ENCODE assay signal across 16 cellular contexts in the genomic region with DNA sequence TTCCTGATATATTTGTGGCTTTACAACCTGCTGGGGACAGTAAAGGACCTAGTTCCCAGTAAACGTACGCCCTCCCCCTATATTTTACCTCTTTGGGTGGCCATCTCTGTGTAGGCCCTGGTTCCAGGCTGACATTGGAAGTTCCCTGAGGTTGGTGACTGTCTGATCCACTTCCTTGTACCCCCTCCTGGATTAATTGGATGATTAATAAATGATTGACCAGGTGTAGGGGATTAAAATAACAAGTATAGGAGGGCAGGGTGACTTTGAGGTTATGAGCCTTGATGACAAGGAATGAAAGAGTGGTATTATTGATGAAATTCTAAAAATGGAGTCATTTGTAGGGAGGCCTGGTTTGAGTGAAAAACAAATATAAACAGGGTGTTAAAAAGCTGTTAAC. TPM values are rescaled to one million over a fixed set of nuclear protein-coding genes. Genes with fewer than 3 reads are reported as not detected.
DNase-seq lines count a peak whose midpoint lies in the region; ATAC-seq and TF ChIP-seq lines count a peak whose summit lies in the region.
"Had no signal": no experiment of that assay in that cellular context is flagged by ENCODE, and none has a peak within 500 bp of the region (broad histone marks: within the 10 kb centered on the region; RNA-seq: fewer than 3 reads in every experiment).

No MANE protein-coding gene starts in this region.

- intact Hi-C loops in activated naive CD4-positive, alpha-beta T cell treated with anti-CD3 and anti-CD28 coated beads for 36 hours (cut with micrococcal nuclease), result no loop called here

- no peak for ATAC-seq in T-helper 17 cell
- no peak for ATAC-seq in stimulated activated memory B cell treated with anti-CD40 and anti-IgM and Interleukin-4, amounts not matched to agents 10 μg/mL and 1 μg/mL and 100 μg/mL, for 72 hours
- no peak for ATAC-seq in GM23338

- H3K27me3 Mint-ChIP-seq in activated naive CD4-positive, alpha-beta T cell treated with anti-CD3 and anti-CD28 coated beads for 36 hours (ENCODE audit: low read depth), result no peaks in the 10 kb centered on the region
- H3K27me3 Mint-ChIP-seq in T-helper 17 cell (no peaks in the 10 kb centered on the region), glutamatergic neuron (ENCODE audit: unreplicated experiment) (peaks cover 3% of the 10 kb centered on the region), GM23338 (ENCODE audit: insufficient read depth, low read depth, poor library complexity) (no peaks in the 10 kb centered on the region)
- no peaks in the 10 kb centered on the region for H3K27me3 Mint-ChIP-seq in stimulated activated memory B cell treated with anti-CD40 and anti-IgM and Interleukin-4, amounts not matched to agents 10 μg/mL and 1 μg/mL and 100 μg/mL, for 72 hours

- H3K4me3 Mint-ChIP-seq in activated naive CD4-positive, alpha-beta T cell treated with anti-CD3 and anti-CD28 coated beads for 36 hours, result no peak overlapping the region
- H3K4me3 Mint-ChIP-seq in T-helper 17 cell (peak overlapping the region; percentile 72), glutamatergic neuron (ENCODE audit: unreplicated experiment) (no peak overlapping the region), GM23338 (no peak overlapping the region)
- peak overlapping the region; percentile 10 for H3K4me3 Mint-ChIP-seq in stimulated activated memory B cell treated with anti-CD40 and anti-IgM and Interleukin-4, amounts not matched to agents 10 μg/mL and 1 μg/mL and 100 μg/mL, for 72 hours
- H3K4me3 Mint-ChIP-seq: neural progenitor cell had no signal

- no peaks in the 10 kb centered on the region for H3K9me3 ChIP-seq in T-helper 17 cell (ENCODE audit: control insufficient read depth, low read length, poor library complexity, severe bottlenecking)

- H3K4me1 ChIP-seq in GM23338 (ENCODE audit: insufficient read depth), result no peaks in the 10 kb centered on the region

- H2AFZ ChIP-seq in GM23338, result no peak overlapping the region
- H2AFZ ChIP-seq: neural progenitor cell had no signal

- peaks cover 95% of the 10 kb centered on the region for H3K4me1 Mint-ChIP-seq in activated naive CD4-positive, alpha-beta T cell treated with anti-CD3 and anti-CD28 coated beads for 36 hours (ENCODE audit: low read depth)
- H3K4me1 Mint-ChIP-seq in T-helper 17 cell (peaks cover 76% of the 10 kb centered on the region), glutamatergic neuron (ENCODE audit: low read depth, unreplicated experiment) (peaks cover 67% of the 10 kb centered on the region), GM23338 (peaks cover 11% of the 10 kb centered on the region)
- H3K4me1 Mint-ChIP-seq in stimulated activated memory B cell treated with anti-CD40 and anti-IgM and Interleukin-4, amounts not matched to agents 10 μg/mL and 1 μg/mL and 100 μg/mL, for 72 hours, result peaks cover 95% of the 10 kb centered on the region

- no peak for TF ChIP-seq CTCF in glutamatergic neuron (IDR thresholded peaks at IDR 0.05; ENCODE audit: partially characterized antibody, unreplicated experiment)
- no peak for TF ChIP-seq CTCF in GM23338 (conservative IDR thresholded peaks at IDR 0.05; ENCODE audit: low read depth in 2 of 2)

- H3K4me3 ChIP-seq in GM23338, result no peak overlapping the region
- H3K4me3 ChIP-seq: neural progenitor cell had no signal

- no peaks in the 10 kb centered on the region for H3K36me3 ChIP-seq in GM23338 (ENCODE audit: insufficient read depth)
- H3K36me3 ChIP-seq: neural progenitor cell had no signal

- peaks cover 17% of the 10 kb centered on the region for H3K36me3 Mint-ChIP-seq in activated naive CD4-positive, alpha-beta T cell treated with anti-CD3 and anti-CD28 coated beads for 36 hours (ENCODE audit: low read depth)
- no peaks in the 10 kb centered on the region for H3K36me3 Mint-ChIP-seq in T-helper 17 cell (ENCODE audit: low read depth)
- H3K36me3 Mint-ChIP-seq in glutamatergic neuron (ENCODE audit: unreplicated experiment), result no peaks in the 10 kb centered on the region
- H3K36me3 Mint-ChIP-seq in stimulated activated memory B cell treated with anti-CD40 and anti-IgM and Interleukin-4, amounts not matched to agents 10 μg/mL and 1 μg/mL and 100 μg/mL, for 72 hours, result peaks cover 19% of the 10 kb centered on the region
- H3K36me3 Mint-ChIP-seq in GM23338 (ENCODE audit: low read depth), result no peaks in the 10 kb centered on the region

- H3F3A ChIP-seq in GM23338 (replicated peaks; ENCODE audit: low read depth), result no peaks in the 10 kb centered on the region

- H3K27ac ChIP-seq in GM23338 (ENCODE audit: low read depth), result no peak overlapping the region
- H3K27ac ChIP-seq: neural progenitor cell had no signal

- H3K9me3 Mint-ChIP-seq in activated naive CD4-positive, alpha-beta T cell treated with anti-CD3 and anti-CD28 coated beads for 36 hours, result no peaks in the 10 kb centered on the region
- H3K9me3 Mint-ChIP-seq in glutamatergic neuron (ENCODE audit: unreplicated experiment) (no peaks in the 10 kb centered on the region), GM23338 (no peaks in the 10 kb centered on the region)
- no peaks in the 10 kb centered on the region for H3K9me3 Mint-ChIP-seq in stimulated activated memory B cell treated with anti-CD40 and anti-IgM and Interleukin-4, amounts not matched to agents 10 μg/mL and 1 μg/mL and 100 μg/mL, for 72 hours
- H3K9me3 Mint-ChIP-seq: neural progenitor cell had no signal

- H3K4me2 ChIP-seq in GM23338, result no peak overlapping the region
- H3K4me2 ChIP-seq: neural progenitor cell had no signal

- DNase-seq in activated naive CD4-positive, alpha-beta T cell treated with anti-CD3 and anti-CD28 coated beads for 36 hours, result no peak
- no peak for DNase-seq in activated naive CD4-positive, alpha-beta T cell treated with Interleukin-2 at 50 U/mL for 16 hours
- DNase-seq in T-helper 17 cell (no peak), glutamatergic neuron (no peak), GM23338 (ENCODE audit: low spot score) (no peak), DMS153 treated with DMSO at 0.1 percent for 48 hours (lab: John Stamatoyannopoulos, UW; ENCODE audit: unreplicated experiment) (no peak), NCI-H2227 (lab: John Stamatoyannopoulos, UW; ENCODE audit: unreplicated experiment) (no peak)
- DNase-seq: activated effector memory CD4-positive, alpha-beta T cell treated with Interleukin-2 at 50 U/mL for 16 hours; DMS 273 treated with DMSO at 0.1 percent for 48 hours; foreskin fibroblast; NCI-H2081; NCI-H526 treated with DMSO at 0.1 percent for 48 hours; stimulated activated CD4-positive, alpha-beta T cell treated with anti-CD3 and anti-CD28 coated beads, Interleukin-4, amount 100 ng/mL, for 1 hour had no signal

- CTCF ChIA-PET in activated naive CD4-positive, alpha-beta T cell treated with anti-CD3 and anti-CD28 coated beads for 36 hours (lab: Charles Lee), result no interaction called here

- no peaks in the 10 kb centered on the region for H3K9me2 ChIP-seq in GM23338 (ENCODE audit: insufficient read depth)

- peak overlapping the region; percentile 91 for H3K27ac Mint-ChIP-seq in activated naive CD4-positive, alpha-beta T cell treated with anti-CD3 and anti-CD28 coated beads for 36 hours
- H3K27ac Mint-ChIP-seq in T-helper 17 cell (peak overlapping the region; percentile 100), glutamatergic neuron (ENCODE audit: unreplicated experiment) (peak overlapping the region; percentile 77), GM23338 (no peak overlapping the region)
- H3K27ac Mint-ChIP-seq in stimulated activated memory B cell treated with anti-CD40 and anti-IgM and Interleukin-4, amounts not matched to agents 10 μg/mL and 1 μg/mL and 100 μg/mL, for 72 hours, result peak overlapping the region; percentile 93
- H3K27ac Mint-ChIP-seq: neural progenitor cell had no signal

- H3K27me3 ChIP-seq in GM23338 (ENCODE audit: insufficient read depth), result no peaks in the 10 kb centered on the region
- H3K27me3 ChIP-seq: neural progenitor cell had no signal

- no peaks in the 10 kb centered on the region for H3K79me2 ChIP-seq in GM23338 (replicated peaks; ENCODE audit: insufficient read depth)

- H4K20me1 ChIP-seq in GM23338 (replicated peaks; ENCODE audit: insufficient read depth), result no peaks in the 10 kb centered on the region; the same call in 1 of the 2 replicates

TF ChIP-seq in GM23338, 12 proteins besides CTCF, POLR2A, EP300 and RAD21:
- TF ChIP-seq JUNB (IDR thresholded peaks at IDR 0.05; ENCODE audit: unreplicated experiment) (no peak), ZNF331 (CRISPR knock-in tag; IDR thresholded peaks at IDR 0.05; ENCODE audit: low read depth) (no peak)

RNA-seq across cellular contexts. Expression of gene SUSD6, which starts 9.6 kb away (rescaled TPM):
- 10 to 100 TPM; 66.6 to 69.7 TPM for total RNA-seq in activated naive CD4-positive, alpha-beta T cell treated with anti-CD3 and anti-CD28 coated beads for 36 hours
- total RNA-seq in T-helper 17 cell (100 to 1,000 TPM in 1 of 2 donors, 10 to 100 TPM in 1; 94.7 to 101 TPM), glutamatergic neuron (ENCODE audit: unreplicated experiment) (106 TPM)
- total RNA-seq in GM23338 (2014; rRNA removed; shearing (Covaris generic)), result 3.4 and 4.5 TPM in 2 replicates
- 2.8 and 3.3 TPM in 2 replicates for polyA plus RNA-seq in GM23338 (2016; fragmentation: Nextera tagmentation; extraction: Ambion mirVana)

RNA-seq across cellular contexts. Expression of gene CCDC177, which starts 46.3 kb away (rescaled TPM):
- not detected for total RNA-seq in activated naive CD4-positive, alpha-beta T cell treated with anti-CD3 and anti-CD28 coated beads for 36 hours
- total RNA-seq in T-helper 17 cell (not detected), glutamatergic neuron (ENCODE audit: unreplicated experiment) (7.8 TPM)
- total RNA-seq in GM23338 (2014; rRNA removed; shearing (Covaris generic)), result 0.66 and 1.7 TPM in 2 replicates
- polyA plus RNA-seq in GM23338 (2016; fragmentation: Nextera tagmentation; extraction: Ambion mirVana), result 0.18 and 0.38 TPM in 2 replicates
- total RNA-seq: ureter had no signal

Comparison
In these comparisons a context has a peak if more than half of its experiments do, and no peak if none do; other contexts are left out.
1. H3K4me3 Mint-ChIP-seq: peak in T-helper 17 cell (single experiment) and stimulated activated memory B cell treated with anti-CD40 and anti-IgM and Interleukin-4, amounts not matched to agents 10 μg/mL and 1 μg/mL and 100 μg/mL, for 72 hours (single experiment); none in activated naive CD4-positive, alpha-beta T cell treated with anti-CD3 and anti-CD28 coated beads for 36 hours (single experiment), glutamatergic neuron (single experiment) and GM23338 (single experiment).
2. RNA of gene SUSD6, which starts 9.6 kb away (total RNA-seq): 106 TPM in glutamatergic neuron (single experiment), 94.7 to 101 TPM in T-helper 17 cell and 66.6 to 69.7 TPM in activated naive CD4-positive, alpha-beta T cell treated with anti-CD3 and anti-CD28 coated beads for 36 hours; 3.4 to 4.5 TPM in GM23338; every median in the first group is over 10 times any median in the second.